ENCODE assay signal across 17 cellular contexts in genomic region chr7:44147026-44147881, GRCh38. TPM values are rescaled to one million over a fixed set of nuclear protein-coding genes. Genes with fewer than 3 reads are reported as not detected.
DNase-seq lines count a peak whose midpoint lies in the region; ATAC-seq and TF ChIP-seq lines count a peak whose summit lies in the region.
"Had no signal": no experiment of that assay in that cellular context is flagged by ENCODE, and none has a peak within 500 bp of the region (broad histone marks: within the 10 kb centered on the region; RNA-seq: fewer than 3 reads in every experiment).

No MANE protein-coding gene starts in this region.

- peak overlapping the region; percentile 17 for H3K4me3 Mint-ChIP-seq in activated naive CD8-positive, alpha-beta T cell
- H3K4me3 Mint-ChIP-seq in activated naive CD8-positive, alpha-beta T cell treated with anti-CD3 and anti-CD28 coated beads, Interleukin-2, amount 50 U/mL, for 24 hours = no peak overlapping the region
- peak overlapping the region; percentile 78 for H3K4me3 Mint-ChIP-seq in memory B cell

- H3K4me1 ChIP-seq in body of pancreas = peaks cover 22% of the 10 kb centered on the region
- no peaks in the 10 kb centered on the region for H3K4me1 ChIP-seq in prostate gland (replicated peaks)

- no peak for ATAC-seq in activated naive CD8-positive, alpha-beta T cell treated with anti-CD3 and anti-CD28 coated beads, Interleukin-2, amount 50 U/mL, for 24 hours
- ATAC-seq in body of pancreas (peak; percentile 29), memory B cell (ENCODE audit: low read depth) (no peak)
- ATAC-seq: GM12878 had no signal

- no peaks in the 10 kb centered on the region for H3K27me3 ChIP-seq in body of pancreas
- H3K27me3 ChIP-seq in prostate gland (replicated peaks; ENCODE audit: insufficient read depth) = no peaks in the 10 kb centered on the region

- H3K36me3 ChIP-seq in body of pancreas (replicated peaks in 1 of 2; ENCODE audit: insufficient read depth in 1 of 2, low read depth in 2 of 2) (no peaks in the 10 kb centered on the region), prostate gland (no peaks in the 10 kb centered on the region)

- no peaks in the 10 kb centered on the region for H3K27me3 Mint-ChIP-seq in activated naive CD8-positive, alpha-beta T cell
- H3K27me3 Mint-ChIP-seq in activated naive CD8-positive, alpha-beta T cell treated with anti-CD3 and anti-CD28 coated beads, Interleukin-2, amount 50 U/mL, for 24 hours = peaks cover 4% of the 10 kb centered on the region
- H3K27me3 Mint-ChIP-seq in memory B cell = peaks cover 1% of the 10 kb centered on the region

- TF ChIP-seq CTCF in body of pancreas (IDR thresholded peaks at IDR 0.05) (no peak), prostate gland (IDR thresholded peaks at IDR 0.05) (no peak)

- DNase-seq in activated naive CD8-positive, alpha-beta T cell treated with anti-CD3 and anti-CD28 coated beads, Interleukin-2, amount 50 U/mL, for 24 hours = no peak
- DNase-seq in body of pancreas (peak; percentile 22 to 49 (median 40)), memory B cell (ENCODE audit: low spot score in 2 of 2) (no peak), superior temporal gyrus (ENCODE audit: extremely low spot score) (peak; percentile 10), germinal center (ENCODE audit: low spot score) (no peak), prostate gland (ENCODE audit: low spot score) (no peak)
- DNase-seq in effector CD4-positive, alpha-beta T cell = no peak
- DNase-seq: activated CD4-positive, alpha-beta T cell treated with anti-CD3 and anti-CD28 coated beads, Interleukin-2, amount 50 U/mL, for 1 hour; activated naive CD4-positive, alpha-beta T cell treated with anti-CD3 and anti-CD28 coated beads, Interleukin-2, amount 50 U/mL, for 16 hours; dermis blood vessel endothelial cell; DMS79; foreskin fibroblast; GOT3; NCI-H2029 treated with DMSO at 0.1 percent for 48 hours had no signal

- no peaks in the 10 kb centered on the region for H3K9me3 ChIP-seq in body of pancreas
- H3K9me3 ChIP-seq in prostate gland = no peaks in the 10 kb centered on the region

- H3K4me3 ChIP-seq in body of pancreas (no peak overlapping the region), prostate gland (no peak overlapping the region)
- H3K4me3 ChIP-seq: GM12878 had no signal

- TF ChIP-seq POLR2A in body of pancreas (IDR thresholded peaks at IDR 0.05) (no peak), prostate gland (IDR thresholded peaks at IDR 0.05) (no peak)

- intact Hi-C loops in body of pancreas (cut with DNase I) (no loop called here), prostate gland (cut with DNase I) (no loop called here)

- peaks cover 4% of the 10 kb centered on the region for H3K4me1 Mint-ChIP-seq in activated naive CD8-positive, alpha-beta T cell (ENCODE audit: low read depth)
- peaks cover 7% of the 10 kb centered on the region for H3K4me1 Mint-ChIP-seq in activated naive CD8-positive, alpha-beta T cell treated with anti-CD3 and anti-CD28 coated beads, Interleukin-2, amount 50 U/mL, for 24 hours
- H3K4me1 Mint-ChIP-seq in memory B cell = peaks cover 10% of the 10 kb centered on the region

- H3K27ac ChIP-seq in body of pancreas = peak overlapping the region in 3 of 4 donors; percentile 14 to 69 (median 68)
- no peak overlapping the region for H3K27ac ChIP-seq in prostate gland

- H3K36me3 Mint-ChIP-seq in activated naive CD8-positive, alpha-beta T cell = no peaks in the 10 kb centered on the region
- no peaks in the 10 kb centered on the region for H3K36me3 Mint-ChIP-seq in activated naive CD8-positive, alpha-beta T cell treated with anti-CD3 and anti-CD28 coated beads, Interleukin-2, amount 50 U/mL, for 24 hours (ENCODE audit: low read depth)
- no peaks in the 10 kb centered on the region for H3K36me3 Mint-ChIP-seq in memory B cell

- WGBS in body of pancreas, 2 donors = 58 to 62% methylated on average over 29 to 31 of the region's 31 CpGs
- WGBS in prostate gland = 73% methylated on average over 31 of the region's 31 CpGs

- no peak overlapping the region for H3K27ac Mint-ChIP-seq in activated naive CD8-positive, alpha-beta T cell
- no peak overlapping the region for H3K27ac Mint-ChIP-seq in activated naive CD8-positive, alpha-beta T cell treated with anti-CD3 and anti-CD28 coated beads, Interleukin-2, amount 50 U/mL, for 24 hours
- H3K27ac Mint-ChIP-seq in memory B cell = no peak overlapping the region

- H3K9me3 Mint-ChIP-seq in activated naive CD8-positive, alpha-beta T cell (ENCODE audit: low read depth) = no peaks in the 10 kb centered on the region
- H3K9me3 Mint-ChIP-seq in activated naive CD8-positive, alpha-beta T cell treated with anti-CD3 and anti-CD28 coated beads, Interleukin-2, amount 50 U/mL, for 24 hours = no peaks in the 10 kb centered on the region
- no peaks in the 10 kb centered on the region for H3K9me3 Mint-ChIP-seq in memory B cell

RNA-seq across cellular contexts. Expression of gene MYL7, which starts 6.1 kb away (rescaled TPM):
- total RNA-seq in body of pancreas (not detected), prostate gland (not detected)
- total RNA-seq: dermis blood vessel endothelial cell, GM12878, LHCN-M2 had no signal

RNA-seq across cellular contexts. Expression of gene POLD2, which starts 23.9 kb away (rescaled TPM):
- total RNA-seq in body of pancreas (10 to 100 TPM; 32.7 to 64.6 TPM), prostate gland (10 to 100 TPM; 53.1 to 65.9 TPM)

RNA-seq across cellular contexts. Expression of gene GCK, which starts 42.0 kb away (rescaled TPM):
- total RNA-seq in body of pancreas (1 to 10 TPM; 1.3 to 2.1 TPM), prostate gland (1 to 10 TPM in 1 of 2 donors, under 1 TPM in 1; 0.91 to 2.7 TPM)
- total RNA-seq: dermis blood vessel endothelial cell, GM12878, LHCN-M2 had no signal

RNA-seq across cellular contexts. Expression of gene AEBP1, which starts 43.1 kb away (rescaled TPM):
- total RNA-seq in body of pancreas = 10 to 100 TPM; 39.2 to 51.9 TPM
- 100 to 1,000 TPM in 1 of 2 donors, 10 to 100 TPM in 1; 40.4 to 219 TPM for total RNA-seq in prostate gland
- total RNA-seq: LHCN-M2 had no signal

RNA-seq across cellular contexts. Expression of gene YKT6, which starts 53.5 kb away (rescaled TPM):
- total RNA-seq in body of pancreas (10 to 100 TPM; 37.6 to 55.4 TPM), prostate gland (10 to 100 TPM; 63.5 to 68.4 TPM)

Comparison
In these comparisons a context has a peak if more than half of its experiments do, and no peak if none do; other contexts are left out.
1. DNase-seq: peak in body of pancreas (4 of 4) and superior temporal gyrus (single experiment); none in activated naive CD8-positive, alpha-beta T cell treated with anti-CD3 and anti-CD28 coated beads, Interleukin-2, amount 50 U/mL, for 24 hours (single experiment), memory B cell (0 of 2), effector CD4-positive, alpha-beta T cell (single experiment), germinal center (single experiment) and prostate gland (single experiment).
2. H3K27ac ChIP-seq: peak in body of pancreas (3 of 4); none in prostate gland (0 of 2).